Comparison of ENCODE assay signal across 12 cellular contexts in the genomic region with DNA sequence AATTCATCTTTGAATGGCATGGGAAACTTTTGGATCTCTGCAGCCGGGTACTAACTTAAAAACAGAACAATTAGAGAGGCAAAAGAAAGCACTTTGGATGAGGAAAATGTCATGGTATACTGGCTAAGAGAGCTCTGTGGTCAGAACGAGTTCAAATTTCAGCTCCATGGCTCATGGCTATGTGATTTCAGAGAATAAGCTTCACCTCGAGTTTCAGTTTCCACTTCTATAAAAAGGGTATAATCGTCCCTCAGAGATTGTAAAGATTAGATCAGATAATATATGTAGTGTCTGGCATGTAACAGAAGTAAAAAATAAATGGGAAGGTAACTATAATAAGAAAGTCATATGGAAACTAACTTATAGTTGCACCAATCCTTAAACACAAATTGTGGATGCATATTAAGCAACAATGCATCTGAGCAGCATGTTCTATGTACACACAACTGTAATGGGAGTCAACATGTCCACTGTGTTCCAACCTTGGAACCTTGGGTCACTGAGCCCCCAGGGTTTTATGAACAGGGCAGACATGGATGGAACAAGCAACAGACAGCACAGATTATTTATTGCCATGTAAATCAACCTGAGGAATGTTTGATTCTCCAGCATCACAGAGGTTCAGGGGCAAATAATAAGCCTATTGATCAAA.
DNase-seq lines count a peak whose midpoint lies in the region; ATAC-seq and TF ChIP-seq lines count a peak whose summit lies in the region.
"Had no signal": no experiment of that assay in that cellular context is flagged by ENCODE, and none has a peak within 500 bp of the region (broad histone marks: within the 10 kb centered on the region; RNA-seq: fewer than 3 reads in every experiment).

No MANE protein-coding gene starts in this region.

- H3K9me2 ChIP-seq in SK-N-SH (no peaks in the 10 kb centered on the region), GM23248 (ENCODE audit: insufficient read depth) (no peaks in the 10 kb centered on the region)

- WGBS in SK-N-SH (ENCODE audit: low lambda C conversion rate): 47% methylated on average over 4 of the region's 4 CpGs
- 76 to 79% methylated on average over 4 of the region's 4 CpGs for WGBS in GM23248 (ENCODE audit: low coverage in 1 of 2, low lambda C conversion rate in 2 of 2, missing lambda C conversion rate in 2 of 2), 2 experiments

- no peaks in the 10 kb centered on the region for H3K9me3 ChIP-seq in SK-N-SH
- H3K9me3 ChIP-seq in GM23248 (ENCODE audit: low read depth): no peaks in the 10 kb centered on the region

- POLR2A ChIA-PET in SK-N-SH (lab: Yijun Ruan, JAX): no interaction called here

- H3K4me2 ChIP-seq in SK-N-SH: no peak overlapping the region
- H3K4me2 ChIP-seq in KMS-11: peak overlapping the region; percentile 81
- H3K4me2 ChIP-seq in GM23248 (ENCODE audit: unreplicated experiment): no peak overlapping the region

- peak overlapping the region; percentile 85 for H3K27ac Mint-ChIP-seq in memory B cell
- no peak overlapping the region for H3K27ac Mint-ChIP-seq in endothelial cell (ENCODE audit: unreplicated experiment)

- H3K36me3 Mint-ChIP-seq in memory B cell (peaks cover 10% of the 10 kb centered on the region), endothelial cell (ENCODE audit: low read depth, unreplicated experiment) (no peaks in the 10 kb centered on the region)

- H3K9me3 Mint-ChIP-seq in memory B cell (no peaks in the 10 kb centered on the region), endothelial cell (ENCODE audit: unreplicated experiment) (no peaks in the 10 kb centered on the region)

- H3K4me3 ChIP-seq in SK-N-SH (ENCODE audit: low read depth in 2 of 2, low read length in 1 of 2): no peak overlapping the region
- H3K4me3 ChIP-seq in KMS-11 (IDR thresholded peaks at IDR 0.05; ENCODE audit: insufficient read depth, low read depth, low read length): no peak overlapping the region
- H3K4me3 ChIP-seq in GM23248: no peak overlapping the region

- H3K36me3 ChIP-seq in SK-N-SH (replicated peaks in 1 of 2; ENCODE audit: control insufficient read depth in 1 of 2, insufficient read depth in 2 of 2, low read length in 1 of 2): peaks cover 9 to 34% of the 10 kb centered on the region in 2 experiments
- no peaks in the 10 kb centered on the region for H3K36me3 ChIP-seq in KMS-11 (ENCODE audit: insufficient read depth)
- H3K36me3 ChIP-seq in GM23248 (ENCODE audit: low read depth): no peaks in the 10 kb centered on the region

- H3K9ac ChIP-seq in SK-N-SH (no peak overlapping the region), KMS-11 (peak overlapping the region; percentile 10; the same call in 1 of the 2 replicates), GM23248 (no peak overlapping the region)

- DNase-seq in SK-N-SH (no peak), memory B cell (ENCODE audit: low spot score in 2 of 2) (no peak), Right ventricle myocardium superior (no peak), GM23248 (no peak), endothelial cell (ENCODE audit: low spot score) (no peak)
- DNase-seq: amniotic stem cell; NCI-H1105 treated with DMSO at 0.1 percent for 48 hours; small intestine; stimulated activated CD8-positive, alpha-beta memory T cell treated with anti-CD3 and anti-CD28 coated beads, Interleukin-4, amount 100 ng/mL, for 48 hours had no signal

- no peak for TF ChIP-seq RAD21 in SK-N-SH (IDR thresholded peaks at IDR 0.05; ENCODE audit: low read length)

- H3K4me1 Mint-ChIP-seq in memory B cell (peaks cover 14% of the 10 kb centered on the region), endothelial cell (ENCODE audit: unreplicated experiment) (peaks cover 12% of the 10 kb centered on the region)

- TF ChIP-seq CTCF in SK-N-SH (IDR thresholded peaks at IDR 0.05) (no peak), KMS-11 (conservative IDR thresholded peaks at IDR 0.05; ENCODE audit: low read depth, low read length) (no peak), endothelial cell (IDR thresholded peaks at IDR 0.05; ENCODE audit: unreplicated experiment) (no peak)

- H3F3A ChIP-seq in SK-N-SH (replicated peaks; ENCODE audit: insufficient read depth) (peaks cover 14% of the 10 kb centered on the region), GM23248 (ENCODE audit: insufficient read depth) (peaks cover 27% of the 10 kb centered on the region)

- H3K4me1 ChIP-seq in SK-N-SH (ENCODE audit: control insufficient read depth in 1 of 2, insufficient read depth in 2 of 2, low read depth in 1 of 2, low read length in 1 of 2) (peaks cover 4 to 8% of the 10 kb centered on the region in 2 experiments; a peak in 3 of 4 replicates), KMS-11 (ENCODE audit: low read depth, poor library complexity, severe bottlenecking) (peaks cover 65% of the 10 kb centered on the region), GM23248 (ENCODE audit: insufficient read depth) (peaks cover 13% of the 10 kb centered on the region)

- CTCF ChIA-PET in SK-N-SH (lab: Yijun Ruan, JAX): interaction anchor here (0.7 to 2.5 kb wide), 7 partner anchors 11 to 666 kb away, joined by 3 to 10 read pairs (median 3); no protein-coding TSS in a partner anchor

- TF ChIP-seq EP300 in SK-N-SH (IDR thresholded peaks at IDR 0.05; ENCODE audit: borderline replicate concordance in 1 of 2, low read depth in 1 of 2, low read length in 1 of 2): no peak

- H3K27me3 Mint-ChIP-seq in memory B cell (no peaks in the 10 kb centered on the region), endothelial cell (ENCODE audit: unreplicated experiment) (no peaks in the 10 kb centered on the region)

- H3K27me3 ChIP-seq in SK-N-SH (ENCODE audit: insufficient read depth): no peaks in the 10 kb centered on the region
- H3K27me3 ChIP-seq in KMS-11 (ENCODE audit: insufficient read depth, low read depth): no peaks in the 10 kb centered on the region
- H3K27me3 ChIP-seq in GM23248 (replicated peaks; ENCODE audit: insufficient read depth): no peaks in the 10 kb centered on the region

- H4K20me1 ChIP-seq in SK-N-SH (ENCODE audit: insufficient read depth) (no peaks in the 10 kb centered on the region), KMS-11 (ENCODE audit: insufficient read depth) (no peaks in the 10 kb centered on the region), GM23248 (ENCODE audit: insufficient read depth) (no peaks in the 10 kb centered on the region)

- H3K79me2 ChIP-seq in SK-N-SH (ENCODE audit: insufficient read depth): peaks cover 41% of the 10 kb centered on the region
- 0 out of 2 replicates have a peak, but pooled peaks cover 8% of the 10 kb centered on the region for H3K79me2 ChIP-seq in KMS-11 (ENCODE audit: insufficient read depth, low read depth)
- H3K79me2 ChIP-seq in GM23248 (ENCODE audit: insufficient read depth): peaks cover 75% of the 10 kb centered on the region

- peak; percentile 23; the same call in 1 of the 3 replicates for ATAC-seq in SK-N-SH treated with all-trans-retinoic acid at 6 μM for 48 hours
- ATAC-seq in GM19438 (IDR thresholded peaks at IDR 0.05; ENCODE audit: low read depth, unreplicated experiment): peak; percentile 61
- ATAC-seq in memory B cell (ENCODE audit: low read depth): no peak
- no peak for ATAC-seq in Right ventricle myocardium superior (ENCODE audit: poor library complexity)

- in situ Hi-C loops in GM23248 (cut with MboI): loop anchor here (25.0 kb wide), 1 partner anchor 676 kb away; no protein-coding TSS in a partner anchor

- no peak overlapping the region for H2AFZ ChIP-seq in SK-N-SH (ENCODE audit: low read depth)
- no peak overlapping the region for H2AFZ ChIP-seq in KMS-11 (ENCODE audit: low read depth)
- no peak overlapping the region for H2AFZ ChIP-seq in GM23248

- H3K27ac ChIP-seq in SK-N-SH (ENCODE audit: low read depth in 2 of 2, low read length in 1 of 2) (no peak overlapping the region), KMS-11 (peak overlapping the region; percentile 72), GM23248 (no peak overlapping the region)

- H3K4me3 Mint-ChIP-seq in memory B cell (no peak overlapping the region), endothelial cell (ENCODE audit: unreplicated experiment) (no peak overlapping the region)

- intact Hi-C loops in Right ventricle myocardium superior (cut with DNase I): loop anchor here (5.0 kb wide), 1 partner anchor 71 kb away; no protein-coding TSS in a partner anchor

TF ChIP-seq in SK-N-SH treated with all-trans-retinoic acid at 6 μM for 48 hours, 23 proteins besides CTCF, POLR2A, EP300 and RAD21 (continues in another document):
- no peak for TF ChIP-seq TOX (CRISPR knock-in tag; IDR thresholded peaks at IDR 0.05; ENCODE audit: borderline replicate concordance)
- TF ChIP-seq, protein P1, sequence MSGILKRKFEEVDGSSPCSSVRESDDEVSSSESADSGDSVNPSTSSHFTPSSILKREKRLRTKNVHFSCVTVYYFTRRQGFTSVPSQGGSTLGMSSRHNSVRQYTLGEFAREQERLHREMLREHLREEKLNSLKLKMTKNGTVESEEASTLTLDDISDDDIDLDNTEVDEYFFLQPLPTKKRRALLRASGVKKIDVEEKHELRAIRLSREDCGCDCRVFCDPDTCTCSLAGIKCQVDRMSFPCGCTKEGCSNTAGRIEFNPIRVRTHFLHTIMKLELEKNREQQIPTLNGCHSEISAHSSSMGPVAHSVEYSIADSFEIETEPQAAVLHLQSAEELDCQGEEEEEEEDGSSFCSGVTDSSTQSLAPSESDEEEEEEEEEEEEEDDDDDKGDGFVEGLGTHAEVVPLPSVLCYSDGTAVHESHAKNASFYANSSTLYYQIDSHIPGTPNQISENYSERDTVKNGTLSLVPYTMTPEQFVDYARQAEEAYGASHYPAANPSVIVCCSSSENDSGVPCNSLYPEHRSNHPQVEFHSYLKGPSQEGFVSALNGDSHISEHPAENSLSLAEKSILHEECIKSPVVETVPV (CRISPR knock-in tag; IDR thresholded peaks at IDR 0.05): no peak
- TF ChIP-seq ZFP30 (CRISPR knock-in tag; IDR thresholded peaks at IDR 0.05): no peak

TF ChIP-seq in SK-N-SH, 30 proteins besides CTCF, POLR2A, EP300 and RAD21 (continues in another document):
- TF ChIP-seq FOXM1 (IDR thresholded peaks at IDR 0.05; ENCODE audit: low read depth) (no peak), EZH2phosphoT487 (IDR thresholded peaks at IDR 0.05; ENCODE audit: borderline replicate concordance, low read depth) (no peak), RFX5 (IDR thresholded peaks at IDR 0.05; ENCODE audit: low read length) (no peak), NFIC (IDR thresholded peaks at IDR 0.05; ENCODE audit: borderline replicate concordance) (no peak), MXI1 (IDR thresholded peaks at IDR 0.05; ENCODE audit: low read depth, low read length) (no peak), TCF12 (IDR thresholded peaks at IDR 0.05) (no peak), SMC3 (IDR thresholded peaks at IDR 0.05; ENCODE audit: low read depth, low read length) (no peak)
- TF ChIP-seq, protein P2, sequence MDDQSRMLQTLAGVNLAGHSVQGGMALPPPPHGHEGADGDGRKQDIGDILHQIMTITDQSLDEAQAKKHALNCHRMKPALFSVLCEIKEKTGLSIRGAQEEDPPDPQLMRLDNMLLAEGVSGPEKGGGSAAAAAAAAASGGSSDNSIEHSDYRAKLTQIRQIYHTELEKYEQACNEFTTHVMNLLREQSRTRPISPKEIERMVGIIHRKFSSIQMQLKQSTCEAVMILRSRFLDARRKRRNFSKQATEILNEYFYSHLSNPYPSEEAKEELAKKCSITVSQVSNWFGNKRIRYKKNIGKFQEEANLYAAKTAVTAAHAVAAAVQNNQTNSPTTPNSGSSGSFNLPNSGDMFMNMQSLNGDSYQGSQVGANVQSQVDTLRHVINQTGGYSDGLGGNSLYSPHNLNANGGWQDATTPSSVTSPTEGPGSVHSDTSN (IDR thresholded peaks at IDR 0.05): no peak

Comparison
In these comparisons a context has a peak if more than half of its experiments do, and no peak if none do; other contexts are left out.
1. ATAC-seq: peak in SK-N-SH treated with all-trans-retinoic acid at 6 μM for 48 hours (single experiment) and GM19438 (single experiment); none in memory B cell (single experiment) and Right ventricle myocardium superior (single experiment).